10 cellular contexts compared by ENCODE assay signal in genomic region chr3:73451276-73451973, GRCh38.
DNase-seq lines count a peak whose midpoint lies in the region; ATAC-seq lines count a peak whose summit lies in the region.
"Had no signal": no experiment of that assay in that cellular context is flagged by ENCODE, and none has a peak within 500 bp of the region (broad histone marks: within the 10 kb centered on the region; RNA-seq: fewer than 3 reads in every experiment).

No MANE protein-coding gene starts in this region.

- DNase-seq in DMS53 (lab: John Stamatoyannopoulos, UW) (peak; percentile 6), DMS53 treated with DMSO at 0.1 percent for 48 hours (lab: John Stamatoyannopoulos, UW; ENCODE audit: unreplicated experiment) (no peak), NCI-H748 treated with DMSO at 0.1 percent for 48 hours (lab: John Stamatoyannopoulos, UW) (peak; percentile 82), retina (peak; percentile 39), GM19238 (ENCODE audit: insufficient read length, low spot score) (no peak), T-cell (no peak)
- DNase-seq in activated CD4-positive, alpha-beta T cell treated with anti-CD3 and anti-CD28 coated beads, Interleukin-2, amount 50 U/mL, for 48 hours: no peak
- DNase-seq: activated naive CD8-positive, alpha-beta T cell treated with anti-CD3 and anti-CD28 coated beads, Interleukin-2, amount 50 U/mL, for 24 hours had no signal

- ATAC-seq in HG02885 (IDR thresholded peaks at IDR 0.05; ENCODE audit: poor library complexity, unreplicated experiment) (peak; percentile 25), T-cell (replicated peaks in 1 of 4) (no peak)
- ATAC-seq: activated naive CD8-positive, alpha-beta T cell treated with anti-CD3 and anti-CD28 coated beads, Interleukin-2, amount 50 U/mL, for 24 hours; foreskin keratinocyte had no signal

- CTCF ChIA-PET in T-cell (lab: Charles Lee): no interaction called here

- no peaks in the 10 kb centered on the region for H3K4me1 Mint-ChIP-seq in T-cell
- H3K4me1 Mint-ChIP-seq: activated naive CD8-positive, alpha-beta T cell treated with anti-CD3 and anti-CD28 coated beads, Interleukin-2, amount 50 U/mL, for 24 hours had no signal

- no peaks in the 10 kb centered on the region for H3K9me3 Mint-ChIP-seq in T-cell
- H3K9me3 Mint-ChIP-seq: activated naive CD8-positive, alpha-beta T cell treated with anti-CD3 and anti-CD28 coated beads, Interleukin-2, amount 50 U/mL, for 24 hours had no signal

- H3K4me3 Mint-ChIP-seq in T-cell: no peak overlapping the region
- H3K4me3 Mint-ChIP-seq: activated naive CD8-positive, alpha-beta T cell treated with anti-CD3 and anti-CD28 coated beads, Interleukin-2, amount 50 U/mL, for 24 hours had no signal

- H3K27ac Mint-ChIP-seq in T-cell: no peak overlapping the region
- H3K27ac Mint-ChIP-seq: activated naive CD8-positive, alpha-beta T cell treated with anti-CD3 and anti-CD28 coated beads, Interleukin-2, amount 50 U/mL, for 24 hours had no signal

- H3K36me3 Mint-ChIP-seq in T-cell: no peaks in the 10 kb centered on the region

- POLR2A ChIA-PET in T-cell (lab: Charles Lee): no interaction called here

- H3K27me3 Mint-ChIP-seq in T-cell: no peaks in the 10 kb centered on the region
- H3K27me3 Mint-ChIP-seq: activated naive CD8-positive, alpha-beta T cell treated with anti-CD3 and anti-CD28 coated beads, Interleukin-2, amount 50 U/mL, for 24 hours had no signal

Comparison
In these comparisons a context has a peak if more than half of its experiments do, and no peak if none do; other contexts are left out.
1. DNase-seq: peak in DMS53 (single experiment), NCI-H748 treated with DMSO at 0.1 percent for 48 hours (single experiment) and retina (single experiment); none in DMS53 treated with DMSO at 0.1 percent for 48 hours (single experiment), GM19238 (single experiment), activated CD4-positive, alpha-beta T cell treated with anti-CD3 and anti-CD28 coated beads, Interleukin-2, amount 50 U/mL, for 48 hours (0 of 2) and T-cell (0 of 34).